Comparison of ENCODE assay signal across 26 cellular contexts in the genomic region with DNA sequence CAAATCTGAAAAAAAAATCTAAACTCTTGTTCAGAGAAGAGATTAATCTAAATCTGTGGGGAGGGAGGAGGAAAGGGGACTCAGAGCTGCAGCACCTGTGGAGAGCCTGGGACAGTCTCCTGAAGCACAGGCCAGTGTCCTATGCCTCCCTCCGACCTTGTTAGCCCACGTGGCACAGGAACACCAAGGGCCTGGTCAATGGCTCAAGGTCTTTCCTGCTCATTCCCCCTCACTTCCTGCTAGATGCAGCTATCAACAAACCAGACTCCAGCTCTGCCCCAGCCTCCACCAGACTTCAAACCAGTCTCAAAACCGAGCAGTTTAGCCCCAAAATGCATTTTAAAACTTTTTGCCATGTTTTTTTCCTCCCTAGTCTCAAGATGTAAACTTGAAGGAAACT. TPM values are rescaled to one million over a fixed set of nuclear protein-coding genes. Genes with fewer than 3 reads are reported as not detected.
DNase-seq lines count a peak whose midpoint lies in the region; ATAC-seq, FAIRE-seq and TF ChIP-seq lines count a peak whose summit lies in the region.
"Had no signal": no experiment of that assay in that cellular context is flagged by ENCODE, and none has a peak within 500 bp of the region (broad histone marks: within the 10 kb centered on the region; RNA-seq: fewer than 3 reads in every experiment).

No MANE protein-coding gene starts in this region.

- H3K4me3 ChIP-seq in mammary epithelial cell (replicated peaks in 1 of 3; ENCODE audit: insufficient read depth in 1 of 3, low read depth in 2 of 3, low read length in 3 of 3) (no peak overlapping the region), lung (peak overlapping the region; percentile 15), small intestine (ENCODE audit: low read depth in 1 of 2, low read length in 2 of 2) (no peak overlapping the region), MG63 (no peak overlapping the region)
- H3K4me3 ChIP-seq: K562, SJCRH30 had no signal

- no peaks in the 10 kb centered on the region for H3K79me2 ChIP-seq in mammary epithelial cell (ENCODE audit: insufficient read depth, low read length)

- no peak overlapping the region for H3K9ac ChIP-seq in mammary epithelial cell (ENCODE audit: insufficient read depth, low read length)

- 41% methylated on average over 3 of the region's 3 CpGs for WGBS in mammary epithelial cell (ENCODE audit: low coverage, missing lambda C conversion rate)
- 46 to 69% methylated on average over 3 of the region's 3 CpGs for WGBS in lung, 2 donors
- 31 to 43% (median 34%) methylated on average over 3 of the region's 3 CpGs for WGBS in small intestine, 3 donors

- H3K4me1 ChIP-seq in mammary epithelial cell (ENCODE audit: insufficient read depth, low read length) (peaks cover 3% of the 10 kb centered on the region), lung (ENCODE audit: control insufficient read depth in 2 of 2, insufficient read depth in 2 of 2, low read length in 2 of 2) (peaks cover 0 to 2% of the 10 kb centered on the region in 2 donors), small intestine (ENCODE audit: control insufficient read depth in 2 of 2, insufficient read depth in 1 of 2, low read depth in 1 of 2, low read length in 1 of 2) (peaks cover 3 to 6% of the 10 kb centered on the region in 2 donors)
- H3K4me1 ChIP-seq: BE2C, SJCRH30 had no signal

- H3K4me1 Mint-ChIP-seq in MCF 10A (ENCODE audit: insufficient read depth, unreplicated experiment), result no peaks in the 10 kb centered on the region
- H3K4me1 Mint-ChIP-seq: CD4-positive, CD25-positive, alpha-beta regulatory T cell had no signal

- CTCF ChIA-PET in mammary epithelial cell (lab: Charles Lee; ENCODE audit: low non-redundant PET), result no interaction called here
- CTCF ChIA-PET in MCF 10A (lab: Yijun Ruan, JAX), result interaction anchor here (0.6 to 1.4 kb wide), 2 partner anchors 11 to 417 kb away, joined by 3 to 6 read pairs; no protein-coding TSS in a partner anchor

- dilution Hi-C loops in mammary epithelial cell (cut with HindIII; ENCODE audit: low sequenced_read_pairs), result no loop called here

- H3K27ac Mint-ChIP-seq in MCF 10A (ENCODE audit: low read depth, unreplicated experiment), result no peak overlapping the region
- H3K27ac Mint-ChIP-seq: CD4-positive, CD25-positive, alpha-beta regulatory T cell had no signal

- H3K27me3 Mint-ChIP-seq in MCF 10A (ENCODE audit: insufficient read depth, unreplicated experiment), result no peaks in the 10 kb centered on the region

- no peaks in the 10 kb centered on the region for H3K36me3 Mint-ChIP-seq in MCF 10A (ENCODE audit: insufficient read depth, unreplicated experiment)
- H3K36me3 Mint-ChIP-seq: CD4-positive, CD25-positive, alpha-beta regulatory T cell had no signal

- peak overlapping the region; percentile 70 for H2AFZ ChIP-seq in mammary epithelial cell (ENCODE audit: low read depth, low read length)

- peaks cover 6% of the 10 kb centered on the region for H3K9me3 ChIP-seq in mammary epithelial cell (replicated peaks; ENCODE audit: insufficient read depth, low read length)
- H3K9me3 ChIP-seq in lung (ENCODE audit: control insufficient read depth in 2 of 2, insufficient read depth in 1 of 2, low read length in 1 of 2), result peaks cover 2 to 9% of the 10 kb centered on the region in 2 donors
- peaks cover 2% of the 10 kb centered on the region for H3K9me3 ChIP-seq in small intestine (ENCODE audit: control insufficient read depth, low read depth)
- peaks cover 3% of the 10 kb centered on the region; the same call in 1 of the 2 replicates for H3K9me3 ChIP-seq in MG63
- H3K9me3 ChIP-seq: BE2C had no signal

- POLR2A ChIA-PET in MCF 10A (lab: Yijun Ruan, JAX), result interaction anchor here (1.9 kb wide), 1 partner anchor 9 kb away, joined by 4 read pairs; no protein-coding TSS in a partner anchor

- no peak overlapping the region for H3K27ac ChIP-seq in mammary epithelial cell (ENCODE audit: insufficient read depth, low read depth, low read length)
- H3K27ac ChIP-seq in VCaP, result peak overlapping the region; percentile 79
- no peak overlapping the region for H3K27ac ChIP-seq in lung (ENCODE audit: low read depth in 1 of 2, low read length in 1 of 2)
- no peak overlapping the region for H3K27ac ChIP-seq in small intestine (ENCODE audit: low read depth in 1 of 2, low read length in 1 of 2)
- H3K27ac ChIP-seq: SJCRH30 had no signal

- H3K27me3 ChIP-seq in mammary epithelial cell (ENCODE audit: insufficient read depth, low read length) (no peaks in the 10 kb centered on the region), lung (ENCODE audit: control insufficient read depth, insufficient read depth) (no peaks in the 10 kb centered on the region), small intestine (ENCODE audit: control insufficient read depth in 2 of 2, insufficient read depth in 2 of 2, low read length in 2 of 2) (no peaks in the 10 kb centered on the region), MG63 (no peaks in the 10 kb centered on the region)
- H3K27me3 ChIP-seq: BE2C, SJCRH30 had no signal

- intact Hi-C loops in mammary epithelial cell (cut with micrococcal nuclease), result loop anchor here (5.0 kb wide), 2 partner anchors 228 to 418 kb away; a partner anchor contains a TSS
- intact Hi-C loops in MCF 10A (cut with micrococcal nuclease), result loop anchor here (5.0 to 10.0 kb wide), 2 partner anchors 135 to 363 kb away; no protein-coding TSS in a partner anchor

- no peak overlapping the region for H3K4me2 ChIP-seq in mammary epithelial cell (ENCODE audit: insufficient read depth, low read depth, low read length)

- FAIRE-seq in small intestine (lab: Jason Lieb, UNC), result no peak
- FAIRE-seq: K562, RCC 7860 had no signal

- TF ChIP-seq CTCF in mammary epithelial cell (conservative IDR thresholded peaks at IDR 0.05 in 1 of 2, IDR thresholded peaks at IDR 0.05 in 1 of 2; ENCODE audit: extremely low read depth in 1 of 2, insufficient read depth in 1 of 2, low read depth in 1 of 2, low read length in 2 of 2) (no peak), MCF 10A (IDR thresholded peaks at IDR 0.05; ENCODE audit: unreplicated experiment) (no peak), VCaP (conservative IDR thresholded peaks at IDR 0.05) (no peak), lung (IDR thresholded peaks at IDR 0.05; ENCODE audit: control extremely low read depth, extremely low read depth) (no peak)

- DNase-seq in mammary epithelial cell, result no peak
- DNase-seq in MCF 10A (ENCODE audit: unreplicated experiment), result no peak
- no peak for DNase-seq in lung (ENCODE audit: low spot score)
- peak; percentile 31 for DNase-seq in small intestine
- no peak for DNase-seq in NK-92 treated with Interleukin-12 subunit alpha and Interleukin-12 subunit beta, amount 100 ng/mL, for 24 hours (lab: John Stamatoyannopoulos, UW)
- DNase-seq in DMS153 treated with DMSO at 0.1 percent for 48 hours (lab: John Stamatoyannopoulos, UW; ENCODE audit: unreplicated experiment), result no peak
- DNase-seq in MG63, result no peak
- DNase-seq: 8988T; BE2C; CD4-positive, CD25-positive, alpha-beta regulatory T cell; COR-L47; DMS79 treated with DMSO at 0.1 percent for 48 hours; GOT3; NCI-H1092 treated with DMSO at 0.1 percent for 48 hours; NCI-H1436 treated with DMSO at 0.1 percent for 48 hours; NCI-H1930; NCI-H226; NCI-H510A treated with DMSO at 0.1 percent for 48 hours; NCI-H774 had no signal

- H3K36me3 ChIP-seq in mammary epithelial cell (ENCODE audit: insufficient read depth, low read length) (no peaks in the 10 kb centered on the region), lung (ENCODE audit: control insufficient read depth in 2 of 2, insufficient read depth in 2 of 2, low read length in 2 of 2) (no peaks in the 10 kb centered on the region), small intestine (ENCODE audit: control insufficient read depth in 2 of 2, insufficient read depth in 2 of 2, low read length in 2 of 2) (no peaks in the 10 kb centered on the region), MG63 (no peaks in the 10 kb centered on the region)
- H3K36me3 ChIP-seq: BE2C, SJCRH30 had no signal

- ATAC-seq in lung (ENCODE audit: insufficient read depth, low FRiP score), result no peak
- ATAC-seq: HCT116, K562 had no signal

- no TSS peak for BruUV-seq in mammary epithelial cell (replicated peaks; lab: Mats Ljungman, UMichigan)
- BruUV-seq in MCF 10A (replicated peaks; lab: Mats Ljungman, UMichigan), result no TSS peak

- H3K4me3 Mint-ChIP-seq in MCF 10A (ENCODE audit: unreplicated experiment), result no peak overlapping the region
- H3K4me3 Mint-ChIP-seq: CD4-positive, CD25-positive, alpha-beta regulatory T cell had no signal

- in situ Hi-C loops in mammary epithelial cell (cut with MboI; ENCODE audit: low sequenced_read_pairs in 2 of 2), result no loop called here

- no peaks in the 10 kb centered on the region for H4K20me1 ChIP-seq in mammary epithelial cell (ENCODE audit: insufficient read depth, low read length)

- no peaks in the 10 kb centered on the region for H3K9me3 Mint-ChIP-seq in MCF 10A (ENCODE audit: unreplicated experiment)

RNA-seq across cellular contexts. Expression of a gene that starts 20.1 kb away (rescaled TPM):
- not detected for total RNA-seq in mammary epithelial cell
- not detected for polyA plus RNA-seq in mammary epithelial cell
- not detected for polyA minus RNA-seq in mammary epithelial cell
- not detected in 2 replicates for total RNA-seq in MCF 10A (2022)
- not detected for total RNA-seq in lung
- polyA plus RNA-seq in lung, result not detected
- 1 to 10 TPM in 1 of 3 donors, not detected in 2; 5.1 TPM for polyA plus RNA-seq in small intestine
- not detected in 2 replicates for total RNA-seq in MG63 (2014; rRNA removed; shearing (Covaris generic); ENCODE audit: low replicate concordance)
- total RNA-seq: CD4-positive, CD25-positive, alpha-beta regulatory T cell; K562; LHCN-M2; SJCRH30 had no signal
- polyA plus RNA-seq: AG04450; CD4-positive, CD25-positive, alpha-beta regulatory T cell; K562 had no signal
